In the genomic region with DNA sequence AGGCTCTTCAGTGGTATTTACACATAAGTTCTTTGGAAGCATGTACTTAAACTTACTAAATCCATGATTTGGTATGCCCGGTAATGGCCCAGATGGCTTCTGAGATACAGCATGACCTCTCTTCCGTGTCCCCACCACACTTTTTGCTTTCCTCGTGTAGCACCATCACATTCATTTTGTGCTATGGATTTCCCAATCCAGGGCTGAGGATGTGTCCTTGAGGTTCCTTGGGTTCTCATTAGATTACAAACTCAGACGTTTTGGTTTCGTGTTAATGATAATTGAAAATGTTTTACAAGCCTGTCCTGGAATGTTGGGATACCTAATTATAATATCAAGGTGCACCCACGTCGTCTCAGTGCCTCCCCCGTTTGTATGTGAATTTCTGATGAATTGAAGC, we compare ENCODE assay signal across 1 cellular context.
A peak's percentile ranks its signal among the peaks of the same experiment; 100 is the strongest.
TF ChIP-seq lines count a peak whose summit lies in the region.

No MANE protein-coding gene starts in this region.

TF ChIP-seq in K562, 482 proteins besides CTCF, POLR2A, EP300 and RAD21:
- TF ChIP-seq ARID2 (IDR thresholded peaks at IDR 0.05): no peak
- TF ChIP-seq TEAD4 (IDR thresholded peaks at IDR 0.05; ENCODE audit: low read length): peak; percentile 18; the same call in 1 of the 2 replicates
- TF ChIP-seq TEAD4 (CRISPR knock-in tag; IDR thresholded peaks at IDR 0.05; ENCODE audit: borderline replicate concordance): no peak
- no peak for TF ChIP-seq ZFP36 (IDR thresholded peaks at IDR 0.05; ENCODE audit: low read depth, low read length, partially characterized antibody)
- TF ChIP-seq USF1 (CRISPR knock-in tag; IDR thresholded peaks at IDR 0.05): no peak
- TF ChIP-seq L3MBTL2 (IDR thresholded peaks at IDR 0.05): peak; percentile 27; the same call in 1 of the 2 replicates
- TF ChIP-seq ZNF512 (tag; IDR thresholded peaks at IDR 0.05): no peak
- no peak for TF ChIP-seq ZNF184 (CRISPR knock-in tag; IDR thresholded peaks at IDR 0.05)
- TF ChIP-seq EZH2 (IDR thresholded peaks at IDR 0.05; ENCODE audit: borderline replicate concordance, low read depth, low read length): no peak
- TF ChIP-seq DNMT1 (IDR thresholded peaks at IDR 0.05): no peak
- TF ChIP-seq POLR2G (IDR thresholded peaks at IDR 0.05; ENCODE audit: low read depth, low read length): no peak
- peak; percentile 35 for TF ChIP-seq GATA2 (CRISPR knock-in tag; IDR thresholded peaks at IDR 0.05)
- TF ChIP-seq GMEB1 (CRISPR knock-in tag; IDR thresholded peaks at IDR 0.05): no peak
- TF ChIP-seq HNRNPK (IDR thresholded peaks at IDR 0.05; ENCODE audit: low read depth, low read length, poor library complexity, severe bottlenecking): no peak
